ENCODE assay signal across 1 cellular context in the genomic region with DNA sequence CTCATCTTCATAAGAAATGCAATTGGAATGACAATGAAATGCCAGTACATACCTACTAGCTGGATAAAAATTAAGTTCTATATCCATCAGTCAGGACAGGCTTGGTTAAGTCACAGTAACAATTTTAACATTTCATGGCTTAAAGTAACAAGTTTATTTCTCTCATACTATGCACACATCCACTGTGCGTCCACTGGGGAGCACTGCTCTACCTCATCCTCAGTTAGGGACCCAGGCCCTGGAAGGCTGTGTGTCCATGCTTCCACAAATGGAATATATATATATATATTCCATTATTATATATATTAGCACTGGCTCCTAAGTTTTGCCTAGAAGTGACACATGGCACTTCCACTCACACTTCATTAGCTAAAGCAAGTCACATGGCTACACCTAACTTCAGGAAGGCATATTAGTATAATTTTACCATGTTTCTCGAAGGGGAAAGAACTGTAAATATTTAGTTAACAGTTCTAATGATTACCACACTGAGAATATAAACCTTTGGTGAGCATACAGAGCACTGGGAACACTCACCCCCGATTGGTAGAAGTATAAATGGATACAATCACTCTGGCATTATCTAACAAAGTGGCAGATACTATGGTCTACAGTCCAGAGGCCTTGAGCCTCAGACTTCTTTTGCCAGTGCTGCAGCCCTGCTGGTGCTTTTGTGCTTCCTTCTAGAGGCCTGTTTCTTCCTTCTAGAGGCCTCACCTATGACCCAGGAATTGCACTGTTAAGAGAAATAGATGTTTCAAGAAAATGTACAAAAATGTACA.
TF ChIP-seq lines count a peak whose summit lies in the region.

No MANE protein-coding gene starts in this region.

TF ChIP-seq in HCT116, 20 proteins besides CTCF, POLR2A, EP300 and RAD21:
- TF ChIP-seq, protein P1, sequence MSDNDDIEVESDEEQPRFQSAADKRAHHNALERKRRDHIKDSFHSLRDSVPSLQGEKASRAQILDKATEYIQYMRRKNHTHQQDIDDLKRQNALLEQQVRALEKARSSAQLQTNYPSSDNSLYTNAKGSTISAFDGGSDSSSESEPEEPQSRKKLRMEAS (IDR thresholded peaks at IDR 0.05) = no peak
- no peak for TF ChIP-seq SRF (IDR thresholded peaks at IDR 0.05; ENCODE audit: low read depth)
- no peak for TF ChIP-seq ZFX (IDR thresholded peaks at IDR 0.05)
- TF ChIP-seq CBX3 (IDR thresholded peaks at IDR 0.05; ENCODE audit: low read depth) = no peak
- TF ChIP-seq EZH2 (IDR thresholded peaks at IDR 0.05) = no peak
- no peak for TF ChIP-seq EZH2phosphoT487 (IDR thresholded peaks at IDR 0.05; ENCODE audit: borderline replicate concordance)
- TF ChIP-seq SP1 (IDR thresholded peaks at IDR 0.05; ENCODE audit: low read depth) = no peak
- TF ChIP-seq, protein P2, sequence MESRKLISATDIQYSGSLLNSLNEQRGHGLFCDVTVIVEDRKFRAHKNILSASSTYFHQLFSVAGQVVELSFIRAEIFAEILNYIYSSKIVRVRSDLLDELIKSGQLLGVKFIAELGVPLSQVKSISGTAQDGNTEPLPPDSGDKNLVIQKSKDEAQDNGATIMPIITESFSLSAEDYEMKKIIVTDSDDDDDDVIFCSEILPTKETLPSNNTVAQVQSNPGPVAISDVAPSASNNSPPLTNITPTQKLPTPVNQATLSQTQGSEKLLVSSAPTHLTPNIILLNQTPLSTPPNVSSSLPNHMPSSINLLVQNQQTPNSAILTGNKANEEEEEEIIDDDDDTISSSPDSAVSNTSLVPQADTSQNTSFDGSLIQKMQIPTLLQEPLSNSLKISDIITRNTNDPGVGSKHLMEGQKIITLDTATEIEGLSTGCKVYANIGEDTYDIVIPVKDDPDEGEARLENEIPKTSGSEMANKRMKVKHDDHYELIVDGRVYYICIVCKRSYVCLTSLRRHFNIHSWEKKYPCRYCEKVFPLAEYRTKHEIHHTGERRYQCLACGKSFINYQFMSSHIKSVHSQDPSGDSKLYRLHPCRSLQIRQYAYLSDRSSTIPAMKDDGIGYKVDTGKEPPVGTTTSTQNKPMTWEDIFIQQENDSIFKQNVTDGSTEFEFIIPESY (IDR thresholded peaks at IDR 0.05; ENCODE audit: extremely low read depth, insufficient replicate concordance, low read length) = no peak
- TF ChIP-seq, protein P3, sequence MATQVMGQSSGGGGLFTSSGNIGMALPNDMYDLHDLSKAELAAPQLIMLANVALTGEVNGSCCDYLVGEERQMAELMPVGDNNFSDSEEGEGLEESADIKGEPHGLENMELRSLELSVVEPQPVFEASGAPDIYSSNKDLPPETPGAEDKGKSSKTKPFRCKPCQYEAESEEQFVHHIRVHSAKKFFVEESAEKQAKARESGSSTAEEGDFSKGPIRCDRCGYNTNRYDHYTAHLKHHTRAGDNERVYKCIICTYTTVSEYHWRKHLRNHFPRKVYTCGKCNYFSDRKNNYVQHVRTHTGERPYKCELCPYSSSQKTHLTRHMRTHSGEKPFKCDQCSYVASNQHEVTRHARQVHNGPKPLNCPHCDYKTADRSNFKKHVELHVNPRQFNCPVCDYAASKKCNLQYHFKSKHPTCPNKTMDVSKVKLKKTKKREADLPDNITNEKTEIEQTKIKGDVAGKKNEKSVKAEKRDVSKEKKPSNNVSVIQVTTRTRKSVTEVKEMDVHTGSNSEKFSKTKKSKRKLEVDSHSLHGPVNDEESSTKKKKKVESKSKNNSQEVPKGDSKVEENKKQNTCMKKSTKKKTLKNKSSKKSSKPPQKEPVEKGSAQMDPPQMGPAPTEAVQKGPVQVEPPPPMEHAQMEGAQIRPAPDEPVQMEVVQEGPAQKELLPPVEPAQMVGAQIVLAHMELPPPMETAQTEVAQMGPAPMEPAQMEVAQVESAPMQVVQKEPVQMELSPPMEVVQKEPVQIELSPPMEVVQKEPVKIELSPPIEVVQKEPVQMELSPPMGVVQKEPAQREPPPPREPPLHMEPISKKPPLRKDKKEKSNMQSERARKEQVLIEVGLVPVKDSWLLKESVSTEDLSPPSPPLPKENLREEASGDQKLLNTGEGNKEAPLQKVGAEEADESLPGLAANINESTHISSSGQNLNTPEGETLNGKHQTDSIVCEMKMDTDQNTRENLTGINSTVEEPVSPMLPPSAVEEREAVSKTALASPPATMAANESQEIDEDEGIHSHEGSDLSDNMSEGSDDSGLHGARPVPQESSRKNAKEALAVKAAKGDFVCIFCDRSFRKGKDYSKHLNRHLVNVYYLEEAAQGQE (IDR thresholded peaks at IDR 0.05; ENCODE audit: low read depth) = no peak
- TF ChIP-seq, protein P4, sequence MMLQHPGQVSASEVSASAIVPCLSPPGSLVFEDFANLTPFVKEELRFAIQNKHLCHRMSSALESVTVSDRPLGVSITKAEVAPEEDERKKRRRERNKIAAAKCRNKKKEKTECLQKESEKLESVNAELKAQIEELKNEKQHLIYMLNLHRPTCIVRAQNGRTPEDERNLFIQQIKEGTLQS (IDR thresholded peaks at IDR 0.05) = no peak
- TF ChIP-seq ELF1 (IDR thresholded peaks at IDR 0.05; ENCODE audit: borderline replicate concordance, low read depth) = no peak
- no peak for TF ChIP-seq FOSL1 (IDR thresholded peaks at IDR 0.05; ENCODE audit: low read depth)
- no peak for TF ChIP-seq TCF7L2 (IDR thresholded peaks at IDR 0.05; ENCODE audit: borderline replicate concordance, extremely low read depth, insufficient read depth, insufficient read length)
- TF ChIP-seq JUND (IDR thresholded peaks at IDR 0.05) = no peak
- no peak for TF ChIP-seq ZNF274 (IDR thresholded peaks at IDR 0.05; ENCODE audit: low read depth, low read length)
- no peak for TF ChIP-seq POLR2AphosphoS5 (IDR thresholded peaks at IDR 0.05; ENCODE audit: low read depth, low read length)
- no peak for TF ChIP-seq YY1 (IDR thresholded peaks at IDR 0.05; ENCODE audit: extremely low read depth, insufficient replicate concordance, low read depth, low read length)
- no peak for TF ChIP-seq EGR1 (IDR thresholded peaks at IDR 0.05; ENCODE audit: low read depth)
- TF ChIP-seq CEBPB (IDR thresholded peaks at IDR 0.05; ENCODE audit: low read depth) = no peak
TF ChIP-seq in HCT116: peak in this region for 0.
